ENCODE assay signal across 9 cellular contexts in genomic region chr1:240455228-240455821, GRCh38.
DNase-seq lines count a peak whose midpoint lies in the region; FAIRE-seq and TF ChIP-seq lines count a peak whose summit lies in the region.
"Had no signal": no experiment of that assay in that cellular context is flagged by ENCODE, and none has a peak within 500 bp of the region (broad histone marks: within the 10 kb centered on the region; RNA-seq: fewer than 3 reads in every experiment).

No MANE protein-coding gene starts in this region.

- H3K27me3 ChIP-seq in H7 (ENCODE audit: control insufficient read depth, insufficient read depth, low read length) = no peaks in the 10 kb centered on the region
- no peaks in the 10 kb centered on the region for H3K27me3 ChIP-seq in SK-N-SH (ENCODE audit: insufficient read depth)

- DNase-seq in AG10803 (ENCODE audit: low read depth) = peak; percentile 15
- DNase-seq in H7 = peak; percentile 21
- DNase-seq in SK-N-SH = peak; percentile 11
- peak; percentile 19 to 40 (median 31) for DNase-seq in immature natural killer cell
- no peak for DNase-seq in occipital lobe (lab: John Stamatoyannopoulos, UW)
- no peak for DNase-seq in NCI-H2171 (lab: John Stamatoyannopoulos, UW)
- no peak for DNase-seq in GM12892 (ENCODE audit: insufficient read length)
- no peak for DNase-seq in germinal center (ENCODE audit: low spot score)

- H3K36me3 Mint-ChIP-seq in immature natural killer cell = no peaks in the 10 kb centered on the region

- TF ChIP-seq CTCF in AG10803 (conservative IDR thresholded peaks at IDR 0.05; ENCODE audit: low read length) (peak; percentile 56), SK-N-SH (IDR thresholded peaks at IDR 0.05) (peak; percentile 67)

- CTCF ChIA-PET in SK-N-SH (lab: Yijun Ruan, JAX) = interaction anchor here (0.6 to 2.0 kb wide), 13 partner anchors 9 to 239 kb away, joined by 3 to 14 read pairs (median 4); no protein-coding TSS in a partner anchor

- H3K27me3 Mint-ChIP-seq in immature natural killer cell (ENCODE audit: low read depth in 3 of 3) = peaks cover 4 to 12% (median 9%) of the 10 kb centered on the region in 3 donors

- H3K4me2 ChIP-seq in SK-N-SH = no peak overlapping the region

- H3K9ac ChIP-seq in SK-N-SH = no peak overlapping the region

- H3K9me3 Mint-ChIP-seq in immature natural killer cell = peaks cover 0 to 6% (median 0%) of the 10 kb centered on the region in 6 donors
- H3K9me3 Mint-ChIP-seq: activated T-helper 1 cell treated with anti-CD3 and anti-CD28 coated beads, Interleukin-12 subunit alpha, Interleukin-12 subunit beta, Interleukin-2, Interleukin-4 antibody, amounts not matched to agents 30 ng/mL and 10 ng/mL and 1 ng/mL, durations not matched to agents 14 hours and 24 hours and 36 hours had no signal

- peak; percentile 57 for TF ChIP-seq RAD21 in SK-N-SH (IDR thresholded peaks at IDR 0.05; ENCODE audit: low read length)

- no peak overlapping the region for H3K27ac Mint-ChIP-seq in immature natural killer cell
- H3K27ac Mint-ChIP-seq: activated T-helper 1 cell treated with anti-CD3 and anti-CD28 coated beads, Interleukin-12 subunit alpha, Interleukin-12 subunit beta, Interleukin-2, Interleukin-4 antibody, amounts not matched to agents 30 ng/mL and 10 ng/mL and 1 ng/mL, durations not matched to agents 14 hours and 24 hours and 36 hours had no signal

- H3K79me2 ChIP-seq in SK-N-SH (ENCODE audit: insufficient read depth) = no peaks in the 10 kb centered on the region; the same call in 1 of the 2 replicates

- H3K36me3 ChIP-seq in H7 (replicated peaks; ENCODE audit: control insufficient read depth, insufficient read depth, low read length) = no peaks in the 10 kb centered on the region
- H3K36me3 ChIP-seq in SK-N-SH (replicated peaks in 1 of 2; ENCODE audit: control insufficient read depth in 1 of 2, insufficient read depth in 2 of 2, low read length in 1 of 2) = peaks cover 0 to 18% of the 10 kb centered on the region in 2 experiments

- POLR2A ChIA-PET in SK-N-SH (lab: Yijun Ruan, JAX) = no interaction called here

- H3K27ac ChIP-seq in SK-N-SH (ENCODE audit: low read depth in 2 of 2, low read length in 1 of 2) = no peak overlapping the region

- no peak overlapping the region for H2AFZ ChIP-seq in SK-N-SH (ENCODE audit: low read depth)

- H3K9me2 ChIP-seq in SK-N-SH = no peaks in the 10 kb centered on the region

- H3K4me1 Mint-ChIP-seq in immature natural killer cell = no peaks in the 10 kb centered on the region

- no peak for TF ChIP-seq EP300 in SK-N-SH (IDR thresholded peaks at IDR 0.05; ENCODE audit: borderline replicate concordance in 1 of 2, low read depth in 1 of 2, low read length in 1 of 2)

- H3F3A ChIP-seq in SK-N-SH (replicated peaks; ENCODE audit: insufficient read depth) = peaks cover 14% of the 10 kb centered on the region

- H3K4me3 Mint-ChIP-seq in immature natural killer cell = no peak overlapping the region
- H3K4me3 Mint-ChIP-seq: activated T-helper 1 cell treated with anti-CD3 and anti-CD28 coated beads, Interleukin-12 subunit alpha, Interleukin-12 subunit beta, Interleukin-2, Interleukin-4 antibody, amounts not matched to agents 30 ng/mL and 10 ng/mL and 1 ng/mL, durations not matched to agents 14 hours and 24 hours and 36 hours had no signal

- no peak for TF ChIP-seq POLR2A in GM12892 (IDR thresholded peaks at IDR 0.05; ENCODE audit: low read depth, low read length)

- H3K4me1 ChIP-seq in SK-N-SH (ENCODE audit: control insufficient read depth in 1 of 2, insufficient read depth in 2 of 2, low read depth in 1 of 2, low read length in 1 of 2) = peaks cover 0 to 8% of the 10 kb centered on the region in 2 experiments; a peak in 1 of 4 replicates

- FAIRE-seq in GM12892 (lab: Jason Lieb, UNC) = no peak

- no peaks in the 10 kb centered on the region for H4K20me1 ChIP-seq in SK-N-SH (ENCODE audit: insufficient read depth)

- WGBS in SK-N-SH (ENCODE audit: low lambda C conversion rate) = 70% methylated on average over 7 of the region's 7 CpGs

- no peaks in the 10 kb centered on the region for H3K9me3 ChIP-seq in SK-N-SH

- H3K4me3 ChIP-seq in AG10803 (ENCODE audit: low read length) = no peak overlapping the region
- no peak overlapping the region for H3K4me3 ChIP-seq in H7 (ENCODE audit: insufficient read depth, low read depth, low read length)
- no peak overlapping the region for H3K4me3 ChIP-seq in SK-N-SH (ENCODE audit: low read depth in 2 of 2, low read length in 1 of 2)

TF ChIP-seq in SK-N-SH, 30 proteins besides CTCF, POLR2A, EP300 and RAD21:
- TF ChIP-seq SMC3 (IDR thresholded peaks at IDR 0.05; ENCODE audit: low read depth, low read length) (peak; percentile 69), USF2 (IDR thresholded peaks at IDR 0.05; ENCODE audit: borderline replicate concordance, low read depth, low read length) (no peak)

Comparison
In these comparisons a context has a peak if more than half of its experiments do, and no peak if none do; other contexts are left out.
1. DNase-seq: peak in AG10803 (single experiment), H7 (single experiment), SK-N-SH (single experiment) and immature natural killer cell (3 of 3); none in occipital lobe (single experiment), NCI-H2171 (single experiment), GM12892 (single experiment) and germinal center (single experiment).